22 cellular contexts compared by ENCODE assay signal in genomic region chr19:3025516-3025890, GRCh38. TPM values are rescaled to one million over a fixed set of nuclear protein-coding genes. Genes with fewer than 3 reads are reported as not detected.
DNase-seq lines count a peak whose midpoint lies in the region; ATAC-seq, FAIRE-seq and TF ChIP-seq lines count a peak whose summit lies in the region.
"Had no signal": no experiment of that assay in that cellular context is flagged by ENCODE, and none has a peak within 500 bp of the region (broad histone marks: within the 10 kb centered on the region; RNA-seq: fewer than 3 reads in every experiment).

No MANE protein-coding gene starts in this region.

- H3K9ac ChIP-seq in BLaER1 (no peak overlapping the region), H1 (replicated peaks in 1 of 4; ENCODE audit: extremely low read depth in 1 of 4, low read depth in 3 of 4, low read length in 3 of 4) (no peak overlapping the region)

- 61% methylated on average over 10 of the region's 10 CpGs; no CpG with 5 or more reads in 1 of the 2 experiments for WGBS in H1 (ENCODE audit: extremely low coverage in 1 of 2, insufficient coverage in 1 of 2, insufficient read length in 1 of 2, insufficient replicate concordance in 2 of 2, low coverage in 1 of 2, low lambda C conversion rate in 2 of 2, missing lambda C conversion rate in 1 of 2), 2 experiments

- H2BK5ac ChIP-seq in H1 (ENCODE audit: low read depth, low read length), result 0 out of 2 replicates have a peak overlapping the region, but pooled peaks have one; percentile 55

- TF ChIP-seq CTCF in HEK293 (tag by site-specific recombination; IDR thresholded peaks at IDR 0.05) (no peak), H1 (IDR thresholded peaks at IDR 0.05; ENCODE audit: control extremely low read depth in 1 of 3, insufficient read depth in 1 of 3, low read depth in 1 of 3, low read length in 3 of 3) (no peak)

- H4K5ac ChIP-seq in H1 (ENCODE audit: insufficient read length, low read depth, low read length), result no peak overlapping the region

- no peaks in the 10 kb centered on the region for H3K36me3 Mint-ChIP-seq in naive thymus-derived CD8-positive, alpha-beta T cell
- no peaks in the 10 kb centered on the region for H3K36me3 Mint-ChIP-seq in activated CD4-positive, alpha-beta T cell treated with anti-CD3 and anti-CD28 coated beads for 36 hours (ENCODE audit: low read depth)
- H3K36me3 Mint-ChIP-seq: activated CD8-positive, alpha-beta memory T cell treated with anti-CD3 and anti-CD28 coated beads, Interleukin-2, amount 10 ng/mL, durations not matched to agents 7 days and 5 days; activated naive CD8-positive, alpha-beta T cell treated with anti-CD3 and anti-CD28 coated beads for 36 hours; CD8-positive, alpha-beta memory T cell had no signal

- H3K23me2 ChIP-seq in H1 (ENCODE audit: low read depth, low read length), result peaks cover 9% of the 10 kb centered on the region; the same call in 1 of the 2 replicates

- peak overlapping the region; percentile 52 for H4K91ac ChIP-seq in H1 (replicated peaks; ENCODE audit: insufficient read length, low read length)

- CTCF ChIA-PET in HEK293 (lab: Yijun Ruan, JAX), result interaction anchor here (0.7 kb wide), 1 partner anchor 14 kb away, joined by 9 read pairs; no protein-coding TSS in a partner anchor
- CTCF ChIA-PET in H1 (lab: Charles Lee; ENCODE audit: partially characterized antibody), result interaction anchor here (0.6 to 2.4 kb wide), 8 partner anchors 10 to 138 kb away, joined by 3 to 10 read pairs (median 6); no protein-coding TSS in a partner anchor
- CTCF ChIA-PET in activated CD4-positive, alpha-beta T cell treated with anti-CD3 and anti-CD28 coated beads for 36 hours (lab: Charles Lee), result interaction anchor here (0.8 kb wide), 1 partner anchor 11 kb away, joined by 3 read pairs; no protein-coding TSS in a partner anchor

- TF ChIP-seq EP300 in H1 (IDR thresholded peaks at IDR 0.05; ENCODE audit: borderline replicate concordance in 1 of 2, low read depth in 2 of 2, low read length in 2 of 2), result no peak

- H3K23ac ChIP-seq in H1 (ENCODE audit: insufficient read length), result no peak overlapping the region

- H2AFZ ChIP-seq in H1 (ENCODE audit: low read length), result peak overlapping the region; percentile 61

- H3K4me3 ChIP-seq in BLaER1 (0 out of 2 replicates have a peak overlapping the region, but pooled peaks have one; percentile 18), HEK293 (ENCODE audit: low read depth, low read length) (no peak overlapping the region), H1 (ENCODE audit: extremely low read depth in 1 of 4, insufficient read depth in 2 of 4, low read depth in 3 of 4, low read length in 4 of 4) (peak overlapping the region in 1 of 4 experiments; percentile 46; a peak in 1 of 8 replicates)
- H3K4me3 ChIP-seq: esophagus muscularis mucosa, gastrocnemius medialis, left lung, suprapubic skin had no signal

- H3K79me2 ChIP-seq in H1 (ENCODE audit: control insufficient read depth in 1 of 2, insufficient read depth in 2 of 2, low read length in 2 of 2), result no peaks in the 10 kb centered on the region

- ATAC-seq in naive thymus-derived CD8-positive, alpha-beta T cell, result no peak
- no peak for ATAC-seq in activated CD4-positive, alpha-beta T cell treated with anti-CD3 and anti-CD28 coated beads for 36 hours
- ATAC-seq: gastrocnemius medialis, left lung had no signal

- no peak overlapping the region for H3K27ac ChIP-seq in BLaER1
- H3K27ac ChIP-seq in HEK293 (ENCODE audit: extremely low read depth, low read depth, low read length), result no peak overlapping the region
- H3K27ac ChIP-seq in H1 (ENCODE audit: low read depth, low read length), result no peak overlapping the region
- H3K27ac ChIP-seq: esophagus muscularis mucosa, gastrocnemius medialis, left lung, RWPE1, suprapubic skin had no signal

- peak overlapping the region; percentile 90; the same call in 1 of the 2 replicates for H2BK12ac ChIP-seq in H1 (ENCODE audit: low read depth, low read length)

- H3K79me1 ChIP-seq in H1 (ENCODE audit: low read depth, low read length), result no peaks in the 10 kb centered on the region

- no peaks in the 10 kb centered on the region for H3K9me3 Mint-ChIP-seq in naive thymus-derived CD8-positive, alpha-beta T cell
- H3K9me3 Mint-ChIP-seq in activated CD4-positive, alpha-beta T cell treated with anti-CD3 and anti-CD28 coated beads for 36 hours (ENCODE audit: low read depth), result no peaks in the 10 kb centered on the region
- H3K9me3 Mint-ChIP-seq: activated naive CD8-positive, alpha-beta T cell treated with anti-CD3 and anti-CD28 coated beads for 36 hours; CD8-positive, alpha-beta memory T cell had no signal

- H2BK20ac ChIP-seq in H1 (ENCODE audit: low read length), result 0 out of 2 replicates have a peak overlapping the region, but pooled peaks have one; percentile 48

- H3K36me3 ChIP-seq in BLaER1 (no peaks in the 10 kb centered on the region), HEK293 (ENCODE audit: control insufficient read depth in 2 of 2, insufficient read depth in 1 of 2, low read length in 2 of 2) (no peaks in the 10 kb centered on the region), H1 (ENCODE audit: control insufficient read depth in 2 of 4, insufficient read depth in 4 of 4, low read length in 3 of 4) (no peaks in the 10 kb centered on the region)
- H3K36me3 ChIP-seq: gastrocnemius medialis, left lung, suprapubic skin had no signal

- H2BK120ac ChIP-seq in H1 (replicated peaks; ENCODE audit: low read depth, low read length), result no peak overlapping the region

- no peak overlapping the region for H4K8ac ChIP-seq in H1 (ENCODE audit: extremely low read depth, insufficient read depth, low read length)

- no peak overlapping the region for H3K4ac ChIP-seq in H1 (replicated peaks; ENCODE audit: insufficient read length, low read depth, low read length)

- no peak overlapping the region for H3K14ac ChIP-seq in H1 (ENCODE audit: insufficient read length)

- no peak overlapping the region for H2AK5ac ChIP-seq in H1 (ENCODE audit: low read depth, low read length)

- H3K9me3 ChIP-seq in BLaER1, result no peaks in the 10 kb centered on the region
- H3K9me3 ChIP-seq in HEK293 (ENCODE audit: control insufficient read depth, insufficient read depth, low read depth, low read length), result no peaks in the 10 kb centered on the region
- H3K9me3 ChIP-seq in H1 (ENCODE audit: insufficient read depth in 2 of 2, low read depth in 1 of 2, low read length in 1 of 2), result no peaks in the 10 kb centered on the region
- H3K9me3 ChIP-seq: esophagus muscularis mucosa, gastrocnemius medialis, left lung, suprapubic skin had no signal

- H3K27me3 ChIP-seq in BLaER1, result peaks cover 72% of the 10 kb centered on the region
- H3K27me3 ChIP-seq in H1 (replicated peaks in 1 of 4; ENCODE audit: control insufficient read depth in 3 of 4, extremely low read depth in 1 of 4, insufficient read depth in 3 of 4, low read length in 3 of 4), result peaks cover 11 to 48% (median 39%) of the 10 kb centered on the region in 4 experiments
- H3K27me3 ChIP-seq: esophagus muscularis mucosa, gastrocnemius medialis, suprapubic skin had no signal

- H4K20me1 ChIP-seq in BLaER1, result no peaks in the 10 kb centered on the region
- peaks cover 0 to 4% of the 10 kb centered on the region in 2 experiments for H4K20me1 ChIP-seq in H1 (replicated peaks in 1 of 2; ENCODE audit: control insufficient read depth in 1 of 2, insufficient read depth in 2 of 2, low read length in 2 of 2)

- peak overlapping the region in 2 of 10 donors; percentile 25 to 35 for H3K27ac Mint-ChIP-seq in naive thymus-derived CD8-positive, alpha-beta T cell
- no peak overlapping the region for H3K27ac Mint-ChIP-seq in activated CD4-positive, alpha-beta T cell treated with anti-CD3 and anti-CD28 coated beads for 36 hours
- H3K27ac Mint-ChIP-seq: activated CD8-positive, alpha-beta memory T cell treated with anti-CD3 and anti-CD28 coated beads, Interleukin-2, amount 10 ng/mL, durations not matched to agents 7 days and 5 days; activated naive CD8-positive, alpha-beta T cell treated with anti-CD3 and anti-CD28 coated beads for 36 hours had no signal

- no peak overlapping the region for H2BK15ac ChIP-seq in H1 (ENCODE audit: low read length)

- peaks cover 20 to 43% (median 29%) of the 10 kb centered on the region in 4 donors for H3K4me1 Mint-ChIP-seq in naive thymus-derived CD8-positive, alpha-beta T cell
- H3K4me1 Mint-ChIP-seq in activated CD4-positive, alpha-beta T cell treated with anti-CD3 and anti-CD28 coated beads for 36 hours, result peaks cover 35% of the 10 kb centered on the region

- intact Hi-C loops in activated CD4-positive, alpha-beta T cell treated with anti-CD3 and anti-CD28 coated beads for 36 hours (cut with DNase I, micrococcal nuclease), result no loop called here

- no peak for TF ChIP-seq POLR2A in H1 (IDR thresholded peaks at IDR 0.05; ENCODE audit: control extremely low read depth in 1 of 2, low read depth in 2 of 2, low read length in 2 of 2)

- H3K4me1 ChIP-seq in BLaER1 (peaks cover 25% of the 10 kb centered on the region), HEK293 (ENCODE audit: control insufficient read depth, insufficient read depth, low read length) (no peaks in the 10 kb centered on the region; the same call in 1 of the 2 replicates), H1 (replicated peaks in 1 of 4; ENCODE audit: control insufficient read depth in 3 of 4, insufficient read depth in 4 of 4, low read length in 3 of 4) (peaks cover 0 to 18% (median 13%) of the 10 kb centered on the region in 4 experiments; a peak in 6 of 7 replicates)

- POLR2A ChIA-PET in HEK293 (lab: Yijun Ruan, JAX) (interaction anchor here (2.3 kb wide), 1 partner anchor 10 kb away, joined by 8 read pairs; no protein-coding TSS in a partner anchor), H1 (lab: Charles Lee; ENCODE audit: partially characterized antibody) (interaction anchor here (1.0 to 2.8 kb wide), 3 partner anchors 9 to 15 kb away, joined by 3 to 20 read pairs (median 5); no protein-coding TSS in a partner anchor)
- POLR2A ChIA-PET in naive thymus-derived CD8-positive, alpha-beta T cell (lab: Charles Lee), result interaction anchor here (0.6 to 2.9 kb wide), 6 partner anchors 10 to 1128 kb away, joined by 3 to 20 read pairs (median 4); no protein-coding TSS in a partner anchor
- POLR2A ChIA-PET in activated CD4-positive, alpha-beta T cell treated with anti-CD3 and anti-CD28 coated beads for 36 hours (lab: Charles Lee), result no interaction called here

- H3K18ac ChIP-seq in H1 (ENCODE audit: extremely low read depth, low read length), result peak overlapping the region; percentile 95; the same call in 1 of the 2 replicates

- FAIRE-seq in H1 (lab: Jason Lieb, UNC) (no peak), HTR-8/SVneo (lab: Jason Lieb, UNC) (no peak)
- FAIRE-seq: GM12892 had no signal

- peak overlapping the region in 7 of 10 donors; percentile 44 to 81 (median 69) for H3K4me3 Mint-ChIP-seq in naive thymus-derived CD8-positive, alpha-beta T cell
- H3K4me3 Mint-ChIP-seq in activated CD4-positive, alpha-beta T cell treated with anti-CD3 and anti-CD28 coated beads for 36 hours, result no peak overlapping the region
- H3K4me3 Mint-ChIP-seq: activated CD8-positive, alpha-beta memory T cell treated with anti-CD3 and anti-CD28 coated beads, Interleukin-2, amount 10 ng/mL, durations not matched to agents 7 days and 5 days; activated naive CD8-positive, alpha-beta T cell treated with anti-CD3 and anti-CD28 coated beads for 36 hours had no signal

- DNase-seq in H1 (ENCODE audit: low read depth in 1 of 2, low spot score in 2 of 2), result no peak
- no peak for DNase-seq in naive thymus-derived CD8-positive, alpha-beta T cell
- DNase-seq in stimulated activated naive CD4-positive, alpha-beta T cell (lab: John Stamatoyannopoulos, UW), result no peak
- DNase-seq in activated CD4-positive, alpha-beta T cell treated with anti-CD3 and anti-CD28 coated beads for 36 hours, result no peak
- no peak for DNase-seq in pons (ENCODE audit: low spot score)
- no peak for DNase-seq in HTR-8/SVneo (ENCODE audit: insufficient read length, low spot score)
- DNase-seq: activated CD8-positive, alpha-beta memory T cell treated with anti-CD3 and anti-CD28 coated beads, Interleukin-2, amount 10 ng/mL, durations not matched to agents 7 days and 5 days; activated naive CD8-positive, alpha-beta T cell treated with anti-CD3 and anti-CD28 coated beads for 36 hours; CD8-positive, alpha-beta memory T cell; effector memory CD4-positive, alpha-beta T cell; gastrocnemius medialis; left lung; NCI-H1092 treated with DMSO at 0.1 percent for 48 hours; NCI-H2081 treated with DMSO at 0.1 percent for 48 hours; NCI-H526 treated with DMSO at 0.1 percent for 48 hours; stimulated activated CD4-positive, alpha-beta T cell treated with anti-CD3 and anti-CD28 coated beads, Interleukin-15, amount 100 ng/mL, for 24 hours had no signal

- H3K27me3 Mint-ChIP-seq in naive thymus-derived CD8-positive, alpha-beta T cell, result peaks cover 0 to 7% (median 0%) of the 10 kb centered on the region in 5 donors
- H3K27me3 Mint-ChIP-seq in activated CD4-positive, alpha-beta T cell treated with anti-CD3 and anti-CD28 coated beads for 36 hours, result peaks cover 10% of the 10 kb centered on the region

- peak in 1 of 2 experiments; percentile 15; a peak in 1 of 4 replicates for TF ChIP-seq RAD21 in H1 (IDR thresholded peaks at IDR 0.05 in 1 of 2, conservative IDR thresholded peaks at IDR 0.05 in 1 of 2; ENCODE audit: low read depth in 2 of 2, low read length in 2 of 2)

- H3K4me2 ChIP-seq in BLaER1 (peak overlapping the region; percentile 82), H1 (ENCODE audit: insufficient read depth in 1 of 2, low read depth in 2 of 2, low read length in 2 of 2) (peak overlapping the region; percentile 74 to 80)

- H3K56ac ChIP-seq in H1 (replicated peaks; ENCODE audit: insufficient read length, low read depth, low read length), result no peak overlapping the region

RNA-seq across cellular contexts. Expression of gene TLE2, which starts 3.6 kb away (rescaled TPM):
- total RNA-seq in H1 (2021; fragmentation: NEBNext Ultra II Directional; extraction: Animal tissue kit (Norgen Biotek cat#: 25700)), result 11.5 and 12.5 TPM in 2 replicates
- 8.0 and 12.7 TPM in 2 replicates for polyA plus RNA-seq in H1 (2011; rRNA removed)
- 8.4 TPM for polyA plus RNA-seq in H1 (2011; cell fraction: cytosol; rRNA removed)
- polyA plus RNA-seq in H1 (2011; cell fraction: nucleus; rRNA removed), result 24.8 TPM
- 7.6 to 12.3 TPM (median 10.7 TPM) in 4 replicates for polyA plus RNA-seq in H1 (2012, experiment 1 of 2)
- polyA plus RNA-seq in H1 (2012, experiment 2 of 2), result 8.3 TPM
- polyA plus RNA-seq in H1 (2013, experiment 1 of 2), result 19.4 TPM
- 19.1 TPM for polyA plus RNA-seq in H1 (2013, experiment 2 of 2)
- 2.6 and 3.4 TPM in 2 replicates for polyA minus RNA-seq in H1 (2011; rRNA and poly(A)+ RNA removed)
- 6.7 TPM for polyA minus RNA-seq in H1 (2011; cell fraction: cytosol; rRNA and poly(A)+ RNA removed)
- 6.8 TPM for polyA minus RNA-seq in H1 (2011; cell fraction: nucleus; rRNA and poly(A)+ RNA removed)
- 10 to 100 TPM; 19.1 to 21.1 TPM for total RNA-seq in naive thymus-derived CD8-positive, alpha-beta T cell
- 10 to 100 TPM in 2 of 3 donors, 1 to 10 TPM in 1; 7.0 to 12.4 (median 10.8) TPM for polyA plus RNA-seq in naive thymus-derived CD8-positive, alpha-beta T cell
- total RNA-seq in activated CD4-positive, alpha-beta T cell treated with anti-CD3 and anti-CD28 coated beads for 36 hours, result 1 to 10 TPM; 4.7 to 6.3 TPM

RNA-seq across cellular contexts. Expression of gene TLE5, which starts 36.8 kb away (rescaled TPM):
- total RNA-seq in H1 (2021; fragmentation: NEBNext Ultra II Directional; extraction: Animal tissue kit (Norgen Biotek cat#: 25700)), result 187 and 197 TPM in 2 replicates
- polyA plus RNA-seq in H1 (2011; rRNA removed), result 285 and 392 TPM in 2 replicates
- polyA plus RNA-seq in H1 (2011; cell fraction: cytosol; rRNA removed), result 228 TPM
- polyA plus RNA-seq in H1 (2011; cell fraction: nucleus; rRNA removed), result 492 TPM
- 186 to 340 TPM (median 248 TPM) in 4 replicates for polyA plus RNA-seq in H1 (2012, experiment 1 of 2)
- 326 TPM for polyA plus RNA-seq in H1 (2012, experiment 2 of 2)
- polyA plus RNA-seq in H1 (2013, experiment 1 of 2), result 164 TPM
- polyA plus RNA-seq in H1 (2013, experiment 2 of 2), result 162 TPM
- 155 and 179 TPM in 2 replicates for polyA minus RNA-seq in H1 (2011; rRNA and poly(A)+ RNA removed)
- polyA minus RNA-seq in H1 (2011; cell fraction: cytosol; rRNA and poly(A)+ RNA removed), result 203 TPM
- 91.6 TPM for polyA minus RNA-seq in H1 (2011; cell fraction: nucleus; rRNA and poly(A)+ RNA removed)
- total RNA-seq in naive thymus-derived CD8-positive, alpha-beta T cell, result 100 to 1,000 TPM; 981 to 983 TPM
- 100 to 1,000 TPM; 451 to 924 (median 555) TPM for polyA plus RNA-seq in naive thymus-derived CD8-positive, alpha-beta T cell
- 100 to 1,000 TPM; 349 to 533 TPM for total RNA-seq in activated CD4-positive, alpha-beta T cell treated with anti-CD3 and anti-CD28 coated beads for 36 hours

RNA-seq across cellular contexts. Expression of gene TLE6, which starts 48.1 kb away (rescaled TPM):
- total RNA-seq in H1 (2021; fragmentation: NEBNext Ultra II Directional; extraction: Animal tissue kit (Norgen Biotek cat#: 25700)), result 1.8 and 2.5 TPM in 2 replicates
- 2.9 and 3.4 TPM in 2 replicates for polyA plus RNA-seq in H1 (2011; rRNA removed)
- polyA plus RNA-seq in H1 (2011; cell fraction: cytosol; rRNA removed), result 4.1 TPM
- 8.6 TPM for polyA plus RNA-seq in H1 (2011; cell fraction: nucleus; rRNA removed)
- polyA plus RNA-seq in H1 (2012, experiment 1 of 2), result 1.5 to 2.8 TPM (median 2.3 TPM) in 4 replicates
- 1.7 TPM for polyA plus RNA-seq in H1 (2012, experiment 2 of 2)
- 2.5 TPM for polyA plus RNA-seq in H1 (2013, experiment 1 of 2)
- polyA plus RNA-seq in H1 (2013, experiment 2 of 2), result 2.4 TPM
- polyA minus RNA-seq in H1 (2011; rRNA and poly(A)+ RNA removed), result 1.3 and 1.5 TPM in 2 replicates
- 2.2 TPM for polyA minus RNA-seq in H1 (2011; cell fraction: cytosol; rRNA and poly(A)+ RNA removed)
- polyA minus RNA-seq in H1 (2011; cell fraction: nucleus; rRNA and poly(A)+ RNA removed), result 2.4 TPM
- total RNA-seq in naive thymus-derived CD8-positive, alpha-beta T cell, result under 1 TPM in 1 of 2 experiments, not detected in 1; 0.30 TPM
- polyA plus RNA-seq in naive thymus-derived CD8-positive, alpha-beta T cell, result under 1 TPM in 2 of 3 donors, not detected in 1; 0.52 to 0.82 TPM
- total RNA-seq in activated CD4-positive, alpha-beta T cell treated with anti-CD3 and anti-CD28 coated beads for 36 hours, result 1 to 10 TPM; 2.6 to 3.5 TPM
- polyA plus RNA-seq: CD8-positive, alpha-beta memory T cell had no signal
